In genomic region chr9:120392711-120393110, GRCh38 we compare ENCODE assay signal across 23 cellular contexts.
A peak's percentile ranks its signal among the peaks of the same experiment; 100 is the strongest.
DNase-seq lines count a peak whose midpoint lies in the region; ATAC-seq, FAIRE-seq and TF ChIP-seq lines count a peak whose summit lies in the region.
"Had no signal": no experiment of that assay in that cellular context is flagged by ENCODE, and none has a peak within 500 bp of the region (broad histone marks: within the 10 kb centered on the region; RNA-seq: fewer than 3 reads in every experiment).

No MANE protein-coding gene starts in this region.

- no peak for ATAC-seq in CD8-positive, alpha-beta T cell
- no peak for ATAC-seq in natural killer cell treated with Interleukin-12 subunit alpha and Interleukin-12 subunit beta and Interleukin-15 and Interleukin-18, amount 100 ng/mL, for 72 hours

- POLR2A ChIA-PET in CD8-positive, alpha-beta T cell (lab: Charles Lee) = no interaction called here

- peaks cover 87% of the 10 kb centered on the region for H3K36me3 Mint-ChIP-seq in CD8-positive, alpha-beta T cell
- H3K36me3 Mint-ChIP-seq in glutamatergic neuron (ENCODE audit: unreplicated experiment) = no peaks in the 10 kb centered on the region
- H3K36me3 Mint-ChIP-seq in natural killer cell treated with Interleukin-12 subunit alpha and Interleukin-12 subunit beta and Interleukin-15 and Interleukin-18, amount 100 ng/mL, for 72 hours = peaks cover 21% of the 10 kb centered on the region
- H3K36me3 Mint-ChIP-seq in mesothelial cell of epicardium = peaks cover 35% of the 10 kb centered on the region

- H3K27ac ChIP-seq in BLaER1 (peak overlapping the region; percentile 59; the same call in 1 of the 2 replicates), left ventricle myocardium inferior (replicated peaks) (no peak overlapping the region)
- H3K27ac ChIP-seq in CD8-positive, alpha-beta T cell (ENCODE audit: low read depth, low read length) = no peak overlapping the region
- H3K27ac ChIP-seq: HL-60 had no signal

- H3K27me3 ChIP-seq in BLaER1 (no peaks in the 10 kb centered on the region), left ventricle myocardium inferior (ENCODE audit: low read depth) (no peaks in the 10 kb centered on the region)
- H3K27me3 ChIP-seq in CD8-positive, alpha-beta T cell (ENCODE audit: insufficient read depth, low read length) = no peaks in the 10 kb centered on the region

- H3K4me3 ChIP-seq in BLaER1 = no peak overlapping the region
- no peak overlapping the region for H3K4me3 ChIP-seq in CD8-positive, alpha-beta T cell (ENCODE audit: low read depth, low read length)
- no peak overlapping the region for H3K4me3 ChIP-seq in left ventricle myocardium inferior

- no peak for DNase-seq in CD8-positive, alpha-beta T cell
- no peak for DNase-seq in glutamatergic neuron
- DNase-seq in natural killer cell treated with Interleukin-12 subunit alpha and Interleukin-12 subunit beta and Interleukin-15 and Interleukin-18, amount 100 ng/mL, for 72 hours (ENCODE audit: low spot score) = no peak
- DNase-seq in urothelium cell line (ENCODE audit: low spot score) = no peak
- no peak for DNase-seq in mesothelial cell of epicardium (ENCODE audit: low spot score in 2 of 2, unreplicated experiment in 2 of 2)
- no peak for DNase-seq in left ventricle myocardium inferior
- no peak for DNase-seq in H4 (ENCODE audit: low spot score)
- DNase-seq: Calu3; CD4-positive, CD25-positive, alpha-beta regulatory T cell; DMS53; H9; NCI-H1417 treated with DMSO at 0.1 percent for 48 hours; NCI-H2029; NCI-H2171; NCI-H446; NK-92 treated with Interleukin-12 subunit alpha and Interleukin-12 subunit beta, amount 100 ng/mL, for 24 hours; OCI-M1; RPMI8226; SIG-M5 had no signal

- H3K9ac ChIP-seq in BLaER1 = no peak overlapping the region

- H3K4me3 Mint-ChIP-seq in CD8-positive, alpha-beta T cell = no peak overlapping the region
- H3K4me3 Mint-ChIP-seq in glutamatergic neuron (ENCODE audit: unreplicated experiment) = no peak overlapping the region
- H3K4me3 Mint-ChIP-seq in natural killer cell treated with Interleukin-12 subunit alpha and Interleukin-12 subunit beta and Interleukin-15 and Interleukin-18, amount 100 ng/mL, for 72 hours = no peak overlapping the region
- no peak overlapping the region for H3K4me3 Mint-ChIP-seq in mesothelial cell of epicardium
- H3K4me3 Mint-ChIP-seq: CD4-positive, CD25-positive, alpha-beta regulatory T cell; H9 had no signal

- H3K4me1 Mint-ChIP-seq in CD8-positive, alpha-beta T cell (ENCODE audit: low read depth) = peaks cover 35% of the 10 kb centered on the region
- H3K4me1 Mint-ChIP-seq in glutamatergic neuron (ENCODE audit: low read depth, unreplicated experiment) (peaks cover 5% of the 10 kb centered on the region), mesothelial cell of epicardium (peaks cover 12% of the 10 kb centered on the region)
- peaks cover 24 to 31% of the 10 kb centered on the region in 2 donors for H3K4me1 Mint-ChIP-seq in natural killer cell treated with Interleukin-12 subunit alpha and Interleukin-12 subunit beta and Interleukin-15 and Interleukin-18, amount 100 ng/mL, for 72 hours (ENCODE audit: low read depth in 2 of 2)
- H3K4me1 Mint-ChIP-seq: H9 had no signal

- H3K27me3 Mint-ChIP-seq in CD8-positive, alpha-beta T cell (ENCODE audit: low read depth) = no peaks in the 10 kb centered on the region
- H3K27me3 Mint-ChIP-seq in glutamatergic neuron (ENCODE audit: unreplicated experiment) (peaks cover 4% of the 10 kb centered on the region), mesothelial cell of epicardium (ENCODE audit: low read depth) (no peaks in the 10 kb centered on the region)
- no peaks in the 10 kb centered on the region for H3K27me3 Mint-ChIP-seq in natural killer cell treated with Interleukin-12 subunit alpha and Interleukin-12 subunit beta and Interleukin-15 and Interleukin-18, amount 100 ng/mL, for 72 hours
- H3K27me3 Mint-ChIP-seq: CD4-positive, CD25-positive, alpha-beta regulatory T cell had no signal

- no peak for FAIRE-seq in urothelium cell line (lab: Jason Lieb, UNC)
- FAIRE-seq: GM19239, HTR-8/SVneo had no signal

- peak overlapping the region; percentile 23 for H3K27ac Mint-ChIP-seq in CD8-positive, alpha-beta T cell
- H3K27ac Mint-ChIP-seq in glutamatergic neuron (ENCODE audit: unreplicated experiment) (peak overlapping the region; percentile 62), mesothelial cell of epicardium (no peak overlapping the region)
- peak overlapping the region; percentile 91 to 92 for H3K27ac Mint-ChIP-seq in natural killer cell treated with Interleukin-12 subunit alpha and Interleukin-12 subunit beta and Interleukin-15 and Interleukin-18, amount 100 ng/mL, for 72 hours

- peaks cover 69% of the 10 kb centered on the region for H3K4me1 ChIP-seq in BLaER1
- H3K4me1 ChIP-seq in CD8-positive, alpha-beta T cell (ENCODE audit: insufficient read depth, low read length) = peaks cover 18% of the 10 kb centered on the region
- peaks cover 13% of the 10 kb centered on the region for H3K4me1 ChIP-seq in left ventricle myocardium inferior

- no peaks in the 10 kb centered on the region for H3K9me3 Mint-ChIP-seq in CD8-positive, alpha-beta T cell
- H3K9me3 Mint-ChIP-seq in glutamatergic neuron (ENCODE audit: unreplicated experiment) = no peaks in the 10 kb centered on the region
- no peaks in the 10 kb centered on the region for H3K9me3 Mint-ChIP-seq in natural killer cell treated with Interleukin-12 subunit alpha and Interleukin-12 subunit beta and Interleukin-15 and Interleukin-18, amount 100 ng/mL, for 72 hours
- H3K9me3 Mint-ChIP-seq in mesothelial cell of epicardium = no peaks in the 10 kb centered on the region
- H3K9me3 Mint-ChIP-seq: CD4-positive, CD25-positive, alpha-beta regulatory T cell; H9 had no signal

- CTCF ChIA-PET in CD8-positive, alpha-beta T cell (lab: Charles Lee) = no interaction called here

- H3K36me3 ChIP-seq in BLaER1 (peaks cover 76% of the 10 kb centered on the region), left ventricle myocardium inferior (peaks cover 83% of the 10 kb centered on the region)
- H3K36me3 ChIP-seq in CD8-positive, alpha-beta T cell (ENCODE audit: insufficient read depth, low read length) = peaks cover 58% of the 10 kb centered on the region

- H3K9me3 ChIP-seq in BLaER1 (no peaks in the 10 kb centered on the region), left ventricle myocardium inferior (replicated peaks) (no peaks in the 10 kb centered on the region)
- no peaks in the 10 kb centered on the region for H3K9me3 ChIP-seq in CD8-positive, alpha-beta T cell (ENCODE audit: low read length)

- no peak for TF ChIP-seq CTCF in CD8-positive, alpha-beta T cell (IDR thresholded peaks at IDR 0.05)
- no peak for TF ChIP-seq CTCF in glutamatergic neuron (IDR thresholded peaks at IDR 0.05; ENCODE audit: partially characterized antibody, unreplicated experiment)
- TF ChIP-seq CTCF in mesothelial cell of epicardium (IDR thresholded peaks at IDR 0.05; ENCODE audit: unreplicated experiment) = no peak
- no peak for TF ChIP-seq CTCF in left ventricle myocardium inferior (IDR thresholded peaks at IDR 0.05; ENCODE audit: borderline replicate concordance)

- no peak overlapping the region; the same call in 1 of the 2 replicates for H3K4me2 ChIP-seq in BLaER1

- intact Hi-C loops in CD8-positive, alpha-beta T cell (cut with DNase I, micrococcal nuclease) = no loop called here
- intact Hi-C loops in left ventricle myocardium inferior (cut with micrococcal nuclease) = no loop called here

- H4K20me1 ChIP-seq in BLaER1 = peaks cover 4% of the 10 kb centered on the region; the same call in 1 of the 2 replicates
